ENCODE assay signal across 13 cellular contexts in the genomic region with DNA sequence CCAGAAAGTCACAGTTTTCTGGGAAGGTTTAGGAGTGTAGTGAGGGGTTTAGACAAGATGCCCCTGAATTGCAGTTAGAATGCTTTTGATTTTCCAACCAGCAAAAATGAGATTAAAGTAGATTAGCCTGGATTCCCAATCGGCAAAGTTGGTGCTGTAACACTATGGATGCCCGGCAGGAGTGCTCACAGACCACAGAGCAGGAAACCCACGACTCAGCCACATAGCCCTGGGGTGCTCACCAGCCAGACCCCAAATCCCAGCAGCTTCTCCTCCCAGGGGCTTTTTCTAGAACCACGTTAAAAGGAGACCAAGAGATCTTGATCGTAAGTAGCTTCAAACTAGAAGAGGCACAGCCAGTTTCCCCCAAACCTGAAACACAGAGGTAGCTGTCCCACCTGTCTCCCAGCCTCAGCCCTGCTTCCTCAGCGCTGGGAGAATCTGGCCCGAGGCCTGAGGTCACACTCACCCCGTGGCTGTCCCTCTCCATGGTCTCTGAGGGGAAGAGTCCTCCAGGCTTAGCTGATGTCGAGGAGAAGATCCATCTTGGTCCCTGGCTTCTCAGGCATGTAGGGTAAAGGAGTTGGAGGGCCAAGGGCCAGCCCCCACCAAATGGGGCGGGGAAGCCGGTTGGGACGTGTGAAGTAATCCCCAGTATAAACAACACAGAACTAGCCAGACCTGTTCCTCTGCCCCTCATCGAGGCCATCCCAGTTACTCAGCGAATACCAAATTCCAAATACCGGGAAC. TPM values are rescaled to one million over a fixed set of nuclear protein-coding genes. Genes with fewer than 3 reads are reported as not detected.
A peak's percentile ranks its signal among the peaks of the same experiment; 100 is the strongest.
DNase-seq lines count a peak whose midpoint lies in the region; ATAC-seq and TF ChIP-seq lines count a peak whose summit lies in the region.
"Had no signal": no experiment of that assay in that cellular context is flagged by ENCODE, and none has a peak within 500 bp of the region (broad histone marks: within the 10 kb centered on the region; RNA-seq: fewer than 3 reads in every experiment).

A gene (minus strand): TSS at position 585 of the 750 bp plus-strand sequence. CDS start 95 bp downstream, at position 490.

- no peaks in the 10 kb centered on the region for H3K27me3 ChIP-seq in right cardiac atrium (ENCODE audit: control insufficient read depth, insufficient read depth)
- no peaks in the 10 kb centered on the region for H3K27me3 ChIP-seq in left lung
- no peaks in the 10 kb centered on the region for H3K27me3 ChIP-seq in ascending aorta

- H3K27ac Mint-ChIP-seq in activated T-helper 2 cell treated with anti-CD3 and anti-CD28 coated beads, Interferon-gamma antibody, Interleukin-2, Interleukin-4, amounts not matched to agents 10 μg/mL and 5 μg/mL and 100 μg/mL, durations not matched to agents 14 hours and 24 hours and 36 hours = peak within 1 kb of the TSS; percentile 90

- no peaks in the 10 kb centered on the region for H3K36me3 Mint-ChIP-seq in activated T-helper 2 cell treated with anti-CD3 and anti-CD28 coated beads, Interferon-gamma antibody, Interleukin-2, Interleukin-4, amounts not matched to agents 10 μg/mL and 5 μg/mL and 100 μg/mL, durations not matched to agents 14 hours and 24 hours and 36 hours (ENCODE audit: low read depth)

- H3K4me3 Mint-ChIP-seq in activated T-helper 2 cell treated with anti-CD3 and anti-CD28 coated beads, Interferon-gamma antibody, Interleukin-2, Interleukin-4, amounts not matched to agents 10 μg/mL and 5 μg/mL and 100 μg/mL, durations not matched to agents 14 hours and 24 hours and 36 hours (ENCODE audit: low read depth) = no peak within 1 kb of the TSS

- peak in 1 of 2 donors; percentile 11 for TF ChIP-seq CTCF in left lung (IDR thresholded peaks at IDR 0.05)
- TF ChIP-seq CTCF in ascending aorta (IDR thresholded peaks at IDR 0.05) = no peak

- ATAC-seq in left cardiac atrium (no peak), right cardiac atrium (no peak), left lung (peak; percentile 92), HG03439 (IDR thresholded peaks at IDR 0.05; ENCODE audit: unreplicated experiment) (no peak)

- DNase-seq in left cardiac atrium = peak; percentile 1
- no peak for DNase-seq in right cardiac atrium
- DNase-seq in activated T-helper 2 cell treated with anti-CD3 and anti-CD28 coated beads, Interferon-gamma antibody, Interleukin-2, Interleukin-4, amounts not matched to agents 10 μg/mL and 5 μg/mL and 100 μg/mL, durations not matched to agents 14 hours and 24 hours and 36 hours (ENCODE audit: low spot score) = no peak
- peak in 1 of 2 donors; percentile 67 for DNase-seq in left lung
- no peak for DNase-seq in ascending aorta (ENCODE audit: low spot score in 2 of 2)
- DNase-seq in activated CD4-positive, CD25-positive, alpha-beta regulatory T cell treated with anti-CD3 and anti-CD28 coated beads, Interleukin-2, amount 50 U/mL, for 72 hours = no peak
- no peak for DNase-seq in NOMO-1 treated with dmso at 0.1 percent for 144 hours (lab: John Stamatoyannopoulos, UW; ENCODE audit: unreplicated experiment)
- DNase-seq: C1 segment of cervical spinal cord, NCI-H2227 treated with DMSO at 0.1 percent for 48 hours, T-helper 9 cell had no signal

- intact Hi-C loops in left cardiac atrium (cut with DNase I) (no loop called here), right cardiac atrium (cut with DNase I) (no loop called here), left lung (cut with DNase I) (no loop called here), ascending aorta (cut with DNase I) (no loop called here)
- intact Hi-C loops in activated T-helper 2 cell treated with anti-CD3 and anti-CD28 coated beads, Interferon-gamma antibody, Interleukin-2, Interleukin-4, amounts not matched to agents 10 μg/mL and 5 μg/mL and 100 μg/mL, durations not matched to agents 14 hours and 24 hours and 36 hours (cut with micrococcal nuclease) = no loop called here

- H3K36me3 ChIP-seq in left lung (no peaks in the 10 kb centered on the region), ascending aorta (no peaks in the 10 kb centered on the region)

- WGBS in right cardiac atrium = 72% methylated on average over 15 of the region's 15 CpGs

- peaks cover 48% of the 10 kb centered on the region for H3K4me1 Mint-ChIP-seq in activated T-helper 2 cell treated with anti-CD3 and anti-CD28 coated beads, Interferon-gamma antibody, Interleukin-2, Interleukin-4, amounts not matched to agents 10 μg/mL and 5 μg/mL and 100 μg/mL, durations not matched to agents 14 hours and 24 hours and 36 hours (ENCODE audit: low read depth)

- H3K9me3 Mint-ChIP-seq in activated T-helper 2 cell treated with anti-CD3 and anti-CD28 coated beads, Interferon-gamma antibody, Interleukin-2, Interleukin-4, amounts not matched to agents 10 μg/mL and 5 μg/mL and 100 μg/mL, durations not matched to agents 14 hours and 24 hours and 36 hours = no peaks in the 10 kb centered on the region

- H3K4me3 ChIP-seq in right cardiac atrium (ENCODE audit: low read length) (no peak within 1 kb of the TSS), left lung (peak within 1 kb of the TSS; percentile 5 to 6), ascending aorta (no peak within 1 kb of the TSS)

- H3K27me3 Mint-ChIP-seq in activated T-helper 2 cell treated with anti-CD3 and anti-CD28 coated beads, Interferon-gamma antibody, Interleukin-2, Interleukin-4, amounts not matched to agents 10 μg/mL and 5 μg/mL and 100 μg/mL, durations not matched to agents 14 hours and 24 hours and 36 hours (ENCODE audit: low read depth) = no peaks in the 10 kb centered on the region

- peaks cover 2% of the 10 kb centered on the region for H3K4me1 ChIP-seq in right cardiac atrium (ENCODE audit: control insufficient read depth, insufficient read depth, low read length)
- H3K4me1 ChIP-seq in left lung = peaks cover 4 to 22% of the 10 kb centered on the region in 2 donors
- no peaks in the 10 kb centered on the region for H3K4me1 ChIP-seq in ascending aorta

- H3K9me3 ChIP-seq in right cardiac atrium (ENCODE audit: control insufficient read depth, low read length) = no peaks in the 10 kb centered on the region
- H3K9me3 ChIP-seq in left lung = no peaks in the 10 kb centered on the region
- H3K9me3 ChIP-seq in ascending aorta = no peaks in the 10 kb centered on the region

- H3K27ac ChIP-seq in right cardiac atrium (ENCODE audit: low read length) (no peak within 1 kb of the TSS), left lung (no peak within 1 kb of the TSS), ascending aorta (no peak within 1 kb of the TSS)
- H3K27ac ChIP-seq: HL-60 had no signal

RNA-seq across cellular contexts. Expression of the gene that starts here (rescaled TPM):
- under 1 TPM; 0.15 to 0.16 TPM for total RNA-seq in left cardiac atrium
- under 1 TPM in 1 of 4 donors, not detected in 3; 0.11 TPM for total RNA-seq in right cardiac atrium
- 0.07 TPM for polyA plus RNA-seq in right cardiac atrium
- 2.7 and 5.3 TPM in 2 replicates for total RNA-seq in activated T-helper 2 cell treated with anti-CD3 and anti-CD28 coated beads, Interferon-gamma antibody, Interleukin-2, Interleukin-4, amounts not matched to agents 10 μg/mL and 5 μg/mL and 100 μg/mL, durations not matched to agents 14 hours and 24 hours and 36 hours
- 1 to 10 TPM; 4.6 to 5.4 TPM for total RNA-seq in left lung
- total RNA-seq in ascending aorta = not detected
- total RNA-seq: fibroblast of villous mesenchyme had no signal

Comparison
In these comparisons a context has a peak if more than half of its experiments do, and no peak if none do; other contexts are left out.
1. Peak in DNase-seq in left cardiac atrium; RNA of the gene not detected or under 1 TPM.
2. H3K4me3 ChIP-seq: peak in left lung (2 of 2); none in right cardiac atrium (single experiment) and ascending aorta (0 of 2).